17 cellular contexts compared by ENCODE assay signal in the genomic region with DNA sequence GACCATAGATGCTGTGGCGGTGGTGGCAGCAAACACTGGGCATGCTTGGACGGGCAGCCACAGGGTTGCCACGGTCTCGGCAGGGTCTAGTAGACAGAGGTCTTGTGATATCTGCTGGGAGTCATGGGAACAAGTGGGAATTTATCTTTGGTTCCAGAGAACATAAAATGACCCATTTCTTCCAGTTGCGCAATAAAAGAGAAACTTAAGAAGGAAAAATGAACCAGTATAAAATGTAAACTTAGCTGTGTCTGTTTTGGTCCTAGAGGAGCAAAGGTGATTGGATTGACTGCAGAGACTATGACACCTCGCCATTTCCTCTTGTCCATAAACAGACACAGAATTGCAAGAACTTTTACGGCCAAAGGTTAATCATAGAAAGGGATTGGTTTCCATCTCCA.
DNase-seq lines count a peak whose midpoint lies in the region; ATAC-seq and TF ChIP-seq lines count a peak whose summit lies in the region.
"Had no signal": no experiment of that assay in that cellular context is flagged by ENCODE, and none has a peak within 500 bp of the region (broad histone marks: within the 10 kb centered on the region; RNA-seq: fewer than 3 reads in every experiment).

No MANE protein-coding gene starts in this region.

- ATAC-seq in HG03457 (IDR thresholded peaks at IDR 0.05; ENCODE audit: unreplicated experiment) = no peak
- ATAC-seq: esophagus mucosa, Panc1 had no signal

- TF ChIP-seq CTCF in AG10803 (conservative IDR thresholded peaks at IDR 0.05; ENCODE audit: low read length) = no peak
- no peak for TF ChIP-seq CTCF in cardiac fibroblast (IDR thresholded peaks at IDR 0.05; ENCODE audit: low read depth, low read length)
- TF ChIP-seq CTCF in left ventricle myocardium inferior (IDR thresholded peaks at IDR 0.05; ENCODE audit: borderline replicate concordance) = no peak
- TF ChIP-seq CTCF in sigmoid colon (IDR thresholded peaks at IDR 0.05) = no peak

- 62 to 78% methylated on average over 7 of the region's 7 CpGs for WGBS in sigmoid colon, 2 donors

- H3K4me3 ChIP-seq in AG10803 (ENCODE audit: low read length) (no peak overlapping the region), cardiac fibroblast (replicated peaks in 1 of 2; ENCODE audit: low read depth in 2 of 2, low read length in 2 of 2) (no peak overlapping the region), left ventricle myocardium inferior (no peak overlapping the region), sigmoid colon (no peak overlapping the region)

- H3K27me3 ChIP-seq in left ventricle myocardium inferior (ENCODE audit: low read depth) (no peaks in the 10 kb centered on the region), sigmoid colon (no peaks in the 10 kb centered on the region)

- H3K9me3 ChIP-seq in left ventricle myocardium inferior (replicated peaks) = no peaks in the 10 kb centered on the region
- H3K9me3 ChIP-seq in sigmoid colon = no peaks in the 10 kb centered on the region
- H3K9me3 ChIP-seq: Caco-2 had no signal

- intact Hi-C loops in left ventricle myocardium inferior (cut with micrococcal nuclease) = loop anchor here (10.0 kb wide), 1 partner anchor 174 kb away; no protein-coding TSS in a partner anchor
- intact Hi-C loops in sigmoid colon (cut with DNase I) = no loop called here

- H3K27ac ChIP-seq in left ventricle myocardium inferior (replicated peaks) = peak overlapping the region; percentile 45
- peak overlapping the region in 3 of 4 donors; percentile 42 to 57 (median 43) for H3K27ac ChIP-seq in sigmoid colon

- TF ChIP-seq POLR2A in sigmoid colon (IDR thresholded peaks at IDR 0.05) = no peak

- DNase-seq in AG10803 (ENCODE audit: low read depth) = peak; percentile 40
- DNase-seq in cardiac fibroblast (ENCODE audit: low read depth in 2 of 2) = peak; percentile 34 to 55
- no peak for DNase-seq in left ventricle myocardium inferior
- DNase-seq in sigmoid colon = peak; percentile 70
- no peak for DNase-seq in NCI-H1105 (lab: John Stamatoyannopoulos, UW)
- DNase-seq in SKM-1 treated with dmso at 0.1 percent for 144 hours (lab: John Stamatoyannopoulos, UW; ENCODE audit: unreplicated experiment) = no peak
- DNase-seq in DMS 273 (lab: John Stamatoyannopoulos, UW; ENCODE audit: unreplicated experiment) = no peak
- DNase-seq: activated CD4-positive, alpha-beta memory T cell treated with anti-CD3 and anti-CD28 coated beads, Interleukin-2, amount 10 ng/mL, durations not matched to agents 7 days and 5 days; Caco-2; dermis blood vessel endothelial cell; NCI-H187 treated with DMSO at 0.1 percent for 48 hours; NCI-H510A treated with DMSO at 0.1 percent for 48 hours; nephron progenitor cell; stimulated activated CD4-positive, alpha-beta T cell treated with anti-CD3 and anti-CD28 coated beads, Interleukin-4, amount 100 ng/mL, for 1 hour had no signal

- peaks cover 7% of the 10 kb centered on the region for H3K4me1 ChIP-seq in left ventricle myocardium inferior
- H3K4me1 ChIP-seq in sigmoid colon = peaks cover 0 to 18% (median 11%) of the 10 kb centered on the region in 4 donors
- H3K4me1 ChIP-seq: Caco-2 had no signal

- TF ChIP-seq EP300 in sigmoid colon (IDR thresholded peaks at IDR 0.05) = no peak

- no peaks in the 10 kb centered on the region for H3K36me3 ChIP-seq in left ventricle myocardium inferior
- H3K36me3 ChIP-seq in sigmoid colon = no peaks in the 10 kb centered on the region

Comparison
In these comparisons a context has a peak if more than half of its experiments do, and no peak if none do; other contexts are left out.
1. DNase-seq: peak in AG10803 (single experiment), cardiac fibroblast (2 of 2) and sigmoid colon (single experiment); none in left ventricle myocardium inferior (single experiment), NCI-H1105 (single experiment), SKM-1 treated with dmso at 0.1 percent for 144 hours (single experiment) and DMS 273 (single experiment).